ENCODE assay signal across 10 cellular contexts in genomic region chr17:28912281-28912937, GRCh38. TPM values are rescaled to one million over a fixed set of nuclear protein-coding genes. Genes with fewer than 3 reads are reported as not detected.
DNase-seq lines count a peak whose midpoint lies in the region; ATAC-seq and TF ChIP-seq lines count a peak whose summit lies in the region.
"Had no signal": no experiment of that assay in that cellular context is flagged by ENCODE, and none has a peak within 500 bp of the region (broad histone marks: within the 10 kb centered on the region; RNA-seq: fewer than 3 reads in every experiment).

No MANE protein-coding gene starts in this region.

- H3K4me1 ChIP-seq in HEK293 (ENCODE audit: control insufficient read depth, insufficient read depth, low read length): no peaks in the 10 kb centered on the region
- no peaks in the 10 kb centered on the region for H3K4me1 ChIP-seq in body of pancreas
- peaks cover 22% of the 10 kb centered on the region for H3K4me1 ChIP-seq in suprapubic skin

- TF ChIP-seq POLR2A in body of pancreas (IDR thresholded peaks at IDR 0.05) (no peak), suprapubic skin (IDR thresholded peaks at IDR 0.05) (no peak)

- intact Hi-C loops in body of pancreas (cut with DNase I): no loop called here

- H3K9me3 ChIP-seq in HEK293 (ENCODE audit: control insufficient read depth, insufficient read depth, low read depth, low read length) (no peaks in the 10 kb centered on the region), body of pancreas (no peaks in the 10 kb centered on the region), suprapubic skin (no peaks in the 10 kb centered on the region)
- H3K9me3 ChIP-seq: ovary had no signal

- H3K4me3 ChIP-seq in AG10803 (ENCODE audit: low read length) (no peak overlapping the region), HEK293 (ENCODE audit: low read depth, low read length) (no peak overlapping the region), body of pancreas (no peak overlapping the region), suprapubic skin (no peak overlapping the region)
- H3K4me3 ChIP-seq: ovary had no signal

- CTCF ChIA-PET in HEK293 (lab: Yijun Ruan, JAX): interaction anchor here (0.6 to 3.4 kb wide), 14 partner anchors 10 to 506 kb away, joined by 3 to 22 read pairs (median 4); partner anchors contain the start of genes DHRS13, FLOT2 and NEK8

- ATAC-seq in body of pancreas (no peak), HG02588 (IDR thresholded peaks at IDR 0.05; ENCODE audit: unreplicated experiment) (no peak)

- POLR2A ChIA-PET in HEK293 (lab: Yijun Ruan, JAX): interaction anchor here (0.5 to 1.6 kb wide), 3 partner anchors 11 to 152 kb away, joined by 3 to 6 read pairs (median 3); no protein-coding TSS in a partner anchor

- DNase-seq in AG10803 (ENCODE audit: low read depth) (no peak), body of pancreas (no peak), lung microvascular endothelial cell (ENCODE audit: low read depth in 2 of 2) (peak; percentile 71 to 89), HCEC 1CT (no peak), suprapubic skin (ENCODE audit: low spot score in 2 of 2) (no peak), G401 (ENCODE audit: low spot score) (no peak)
- DNase-seq: DMS153 had no signal

- peak; percentile 25 for TF ChIP-seq CTCF in AG10803 (conservative IDR thresholded peaks at IDR 0.05; ENCODE audit: low read length)
- TF ChIP-seq CTCF in HEK293 (tag by site-specific recombination; IDR thresholded peaks at IDR 0.05): no peak
- peak in 5 of 7 experiments; percentile 4 to 33 (median 22) for TF ChIP-seq CTCF in body of pancreas (IDR thresholded peaks at IDR 0.05)
- TF ChIP-seq CTCF in suprapubic skin (IDR thresholded peaks at IDR 0.05): peak in 1 of 2 donors; percentile 13

- TF ChIP-seq EP300 in suprapubic skin (IDR thresholded peaks at IDR 0.05): no peak

- in situ Hi-C loops in G401 (cut with HindIII; ENCODE audit: low sequenced_read_pairs): no loop called here

- H3K36me3 ChIP-seq in HEK293 (ENCODE audit: control insufficient read depth in 2 of 2, insufficient read depth in 1 of 2, low read length in 2 of 2): peaks cover 76 to 99% of the 10 kb centered on the region in 2 experiments
- peaks cover 17 to 50% of the 10 kb centered on the region in 2 donors for H3K36me3 ChIP-seq in body of pancreas (replicated peaks in 1 of 2; ENCODE audit: insufficient read depth in 1 of 2, low read depth in 2 of 2)
- peaks cover 91% of the 10 kb centered on the region for H3K36me3 ChIP-seq in suprapubic skin
- H3K36me3 ChIP-seq: ovary had no signal

- H3K27me3 ChIP-seq in body of pancreas (no peaks in the 10 kb centered on the region), suprapubic skin (no peaks in the 10 kb centered on the region)
- H3K27me3 ChIP-seq: ovary had no signal

- H3K27ac ChIP-seq in HEK293 (ENCODE audit: extremely low read depth, low read depth, low read length) (no peak overlapping the region), body of pancreas (no peak overlapping the region), suprapubic skin (no peak overlapping the region)
- H3K27ac ChIP-seq: ovary had no signal

- 55 to 66% methylated on average over 20 of the region's 20 CpGs for WGBS in body of pancreas, 2 donors
- WGBS in suprapubic skin: 86% methylated on average over 17 of the region's 20 CpGs

TF ChIP-seq in HEK293, 187 proteins besides CTCF, POLR2A, EP300 and RAD21:
- TF ChIP-seq ZNF16 (tag by site-specific recombination; IDR thresholded peaks at IDR 0.05; ENCODE audit: low read depth) (no peak), ZNF654 (tag by site-specific recombination; IDR thresholded peaks at IDR 0.05; ENCODE audit: low read depth) (peak; percentile 22)

RNA-seq across cellular contexts. Expression of gene DHRS13, which starts 9.5 kb away (rescaled TPM):
- total RNA-seq in body of pancreas (1 to 10 TPM; 7.3 to 9.9 TPM), lung microvascular endothelial cell (6.3 and 14.5 TPM in 2 replicates), suprapubic skin (10 to 100 TPM; 15.1 to 26.8 (median 20.2) TPM)
- 24.7 and 30.9 TPM in 2 replicates for total RNA-seq in G401 (2014; rRNA removed; shearing (Covaris generic))

RNA-seq across cellular contexts. Expression of gene FLOT2, which starts 14.9 kb away (rescaled TPM):
- total RNA-seq in body of pancreas (10 to 100 TPM; 26.0 to 32.4 TPM), lung microvascular endothelial cell (73.2 and 93.7 TPM in 2 replicates), suprapubic skin (10 to 100 TPM; 41.7 to 57.5 (median 52.3) TPM)
- total RNA-seq in G401 (2014; rRNA removed; shearing (Covaris generic)): 57.5 and 59.7 TPM in 2 replicates

RNA-seq across cellular contexts. Expression of gene PHF12, which starts 38.9 kb away (rescaled TPM):
- 10 to 100 TPM; 22.1 to 56.4 TPM for total RNA-seq in body of pancreas
- 4.1 and 6.5 TPM in 2 replicates for total RNA-seq in lung microvascular endothelial cell
- total RNA-seq in suprapubic skin: 10 to 100 TPM; 24.4 to 80.9 (median 35.4) TPM
- 26.8 and 48.5 TPM in 2 replicates for total RNA-seq in G401 (2014; rRNA removed; shearing (Covaris generic))

RNA-seq across cellular contexts. Expression of gene ERAL1, which starts 57.6 kb away (rescaled TPM):
- total RNA-seq in body of pancreas: 10 to 100 TPM; 13.0 to 49.4 TPM
- total RNA-seq in lung microvascular endothelial cell: 23.1 and 24.6 TPM in 2 replicates
- 10 to 100 TPM; 42.2 to 61.4 (median 45.0) TPM for total RNA-seq in suprapubic skin
- total RNA-seq in G401 (2014; rRNA removed; shearing (Covaris generic)): 52.9 and 96.8 TPM in 2 replicates

Comparison
In these comparisons a context has a peak if more than half of its experiments do, and no peak if none do; other contexts are left out.
1. DNase-seq: peak in lung microvascular endothelial cell (2 of 2); none in AG10803 (single experiment), body of pancreas (0 of 4), HCEC 1CT (single experiment), suprapubic skin (0 of 2) and G401 (single experiment).